8 cellular contexts compared by ENCODE assay signal in genomic region chr10:31134303-31134928, GRCh38.
A peak's percentile ranks its signal among the peaks of the same experiment; 100 is the strongest.
DNase-seq lines count a peak whose midpoint lies in the region; ATAC-seq and TF ChIP-seq lines count a peak whose summit lies in the region.

No MANE protein-coding gene starts in this region.

- peak overlapping the region; percentile 60 for H3K4me3 Mint-ChIP-seq in chondrocyte (ENCODE audit: unreplicated experiment)
- peak overlapping the region; percentile 65 for H3K4me3 Mint-ChIP-seq in stimulated activated effector memory CD8-positive, alpha-beta T cell treated with anti-CD3 and anti-CD28 coated beads, Interleukin-12 subunit alpha, Interleukin-12 subunit beta, amount 100 ng/mL, for 72 hours

- H2AFZ ChIP-seq in ACC112 (ENCODE audit: low read length, unreplicated experiment): no peak overlapping the region

- H3K4me1 ChIP-seq in ACC112 (ENCODE audit: control insufficient read depth, insufficient read depth, low read length, unreplicated experiment) (peaks cover 19% of the 10 kb centered on the region), SJCRH30 (peaks cover 15% of the 10 kb centered on the region)

- TF ChIP-seq CTCF in GM12864 (IDR thresholded peaks at IDR 0.05; ENCODE audit: low read depth, low read length, missing control alignments) (no peak), chondrocyte (IDR thresholded peaks at IDR 0.05) (no peak)

- DNase-seq in GM12864 (ENCODE audit: low read depth) (no peak), SJCRH30 (peak; percentile 88 to 89), chondrocyte (ENCODE audit: low spot score) (no peak), left kidney (ENCODE audit: low read depth, low spot score) (peak; percentile 88), mucosa of gallbladder (ENCODE audit: low spot score) (no peak)
- DNase-seq in stimulated activated effector memory CD8-positive, alpha-beta T cell treated with anti-CD3 and anti-CD28 coated beads, Interleukin-12 subunit alpha, Interleukin-12 subunit beta, amount 100 ng/mL, for 72 hours (ENCODE audit: low spot score in 2 of 2): no peak

- peak; percentile 42 for ATAC-seq in HG03175 (IDR thresholded peaks at IDR 0.05; ENCODE audit: unreplicated experiment)
- peak; percentile 53 for ATAC-seq in stimulated activated effector memory CD8-positive, alpha-beta T cell treated with anti-CD3 and anti-CD28 coated beads, Interleukin-12 subunit alpha, Interleukin-12 subunit beta, amount 100 ng/mL, for 72 hours

- H3K4me3 ChIP-seq in ACC112 (ENCODE audit: low read depth, low read length): peak overlapping the region; percentile 76
- peak overlapping the region; percentile 53 for H3K4me3 ChIP-seq in GM12864 (ENCODE audit: low read depth, low read length)
- H3K4me3 ChIP-seq in SJCRH30: peak overlapping the region; percentile 67

- no peaks in the 10 kb centered on the region for H3K27me3 Mint-ChIP-seq in chondrocyte (ENCODE audit: low read depth)

- no peaks in the 10 kb centered on the region for H3K79me2 ChIP-seq in ACC112 (ENCODE audit: control insufficient read depth, insufficient read depth, low read length, unreplicated experiment)

- H3K27me3 ChIP-seq in ACC112 (ENCODE audit: insufficient read depth, low read length) (no peaks in the 10 kb centered on the region), SJCRH30 (no peaks in the 10 kb centered on the region)

- no peaks in the 10 kb centered on the region for H3K36me3 Mint-ChIP-seq in chondrocyte (ENCODE audit: low read depth)
- peaks cover 8% of the 10 kb centered on the region for H3K36me3 Mint-ChIP-seq in stimulated activated effector memory CD8-positive, alpha-beta T cell treated with anti-CD3 and anti-CD28 coated beads, Interleukin-12 subunit alpha, Interleukin-12 subunit beta, amount 100 ng/mL, for 72 hours

- peaks cover 40% of the 10 kb centered on the region for H3K4me1 Mint-ChIP-seq in chondrocyte (ENCODE audit: low read depth)
- peaks cover 35% of the 10 kb centered on the region for H3K4me1 Mint-ChIP-seq in stimulated activated effector memory CD8-positive, alpha-beta T cell treated with anti-CD3 and anti-CD28 coated beads, Interleukin-12 subunit alpha, Interleukin-12 subunit beta, amount 100 ng/mL, for 72 hours

- H3K9me3 ChIP-seq in SJCRH30 (replicated peaks): no peaks in the 10 kb centered on the region

- H3K27ac ChIP-seq in ACC112 (ENCODE audit: low read depth, low read length): peak overlapping the region; percentile 10; the same call in 1 of the 2 replicates
- H3K27ac ChIP-seq in SJCRH30: peak overlapping the region; percentile 93

- no peaks in the 10 kb centered on the region for H3K9me3 Mint-ChIP-seq in chondrocyte (ENCODE audit: low read depth)
- no peaks in the 10 kb centered on the region for H3K9me3 Mint-ChIP-seq in stimulated activated effector memory CD8-positive, alpha-beta T cell treated with anti-CD3 and anti-CD28 coated beads, Interleukin-12 subunit alpha, Interleukin-12 subunit beta, amount 100 ng/mL, for 72 hours

- no peaks in the 10 kb centered on the region for H3K36me3 ChIP-seq in ACC112 (ENCODE audit: insufficient read depth, low read length)
- no peaks in the 10 kb centered on the region for H3K36me3 ChIP-seq in SJCRH30

- peak overlapping the region; percentile 95 for H3K27ac Mint-ChIP-seq in chondrocyte (ENCODE audit: unreplicated experiment)
- H3K27ac Mint-ChIP-seq in stimulated activated effector memory CD8-positive, alpha-beta T cell treated with anti-CD3 and anti-CD28 coated beads, Interleukin-12 subunit alpha, Interleukin-12 subunit beta, amount 100 ng/mL, for 72 hours: peak overlapping the region; percentile 69

Comparison
In these comparisons a context has a peak if more than half of its experiments do, and no peak if none do; other contexts are left out.
1. DNase-seq: peak in SJCRH30 (2 of 2) and left kidney (single experiment); none in GM12864 (single experiment), chondrocyte (single experiment), stimulated activated effector memory CD8-positive, alpha-beta T cell treated with anti-CD3 and anti-CD28 coated beads, Interleukin-12 subunit alpha, Interleukin-12 subunit beta, amount 100 ng/mL, for 72 hours (0 of 2) and mucosa of gallbladder (single experiment).
2. Peak in every context shown above with its lines, with median percentiles within 50 percentile points of each other: H3K4me3 ChIP-seq.